In the genomic region with DNA sequence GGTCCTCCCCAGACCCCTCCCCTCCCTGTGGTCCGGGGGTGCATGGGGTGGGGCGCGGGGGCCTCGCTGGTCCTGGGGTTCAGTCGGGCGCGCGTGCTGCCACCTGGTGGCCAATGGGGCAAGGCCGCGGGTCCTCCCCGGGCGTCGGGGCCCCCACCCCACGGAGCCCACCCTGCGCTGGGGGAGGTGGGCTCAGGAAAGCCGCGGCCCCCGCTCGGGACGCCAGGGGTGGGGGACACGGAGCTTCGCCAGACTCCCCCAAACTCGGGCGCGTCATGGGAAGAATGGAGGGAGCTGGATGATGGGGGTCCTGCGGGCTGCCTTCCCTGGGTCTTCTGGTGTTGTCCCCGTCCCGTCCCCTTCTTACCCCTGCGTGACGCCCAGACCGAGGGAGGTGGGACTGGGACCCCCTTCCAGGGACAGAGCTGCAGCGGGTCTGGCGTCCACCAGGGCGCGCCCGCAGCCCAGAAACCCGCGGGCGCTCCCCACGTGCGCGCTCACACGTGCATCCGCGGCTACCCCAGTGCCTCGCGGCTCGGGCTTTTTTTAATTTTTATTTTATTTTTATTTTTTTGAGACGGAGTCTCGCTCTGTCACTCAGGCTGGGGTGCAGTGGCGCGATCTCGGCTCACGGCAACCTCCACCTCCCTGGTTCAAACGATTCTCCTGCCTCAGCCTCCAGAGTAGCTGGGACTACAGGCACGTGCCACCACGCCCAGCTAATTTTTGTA, we compare ENCODE assay signal across 8 cellular contexts. TPM values are rescaled to one million over a fixed set of nuclear protein-coding genes. Genes with fewer than 3 reads are reported as not detected.
DNase-seq lines count a peak whose midpoint lies in the region; FAIRE-seq and TF ChIP-seq lines count a peak whose summit lies in the region.

No MANE protein-coding gene starts in this region.

- H3K36me3 Mint-ChIP-seq in H9 (ENCODE audit: insufficient read depth in 1 of 3, low read depth in 3 of 3) (no peaks in the 10 kb centered on the region), MCF 10A (ENCODE audit: insufficient read depth, unreplicated experiment) (no peaks in the 10 kb centered on the region)

- H3K4me1 Mint-ChIP-seq in H9 = peaks cover 11 to 33% of the 10 kb centered on the region in 2 experiments
- H3K4me1 Mint-ChIP-seq in MCF 10A (ENCODE audit: insufficient read depth, unreplicated experiment) = peaks cover 16% of the 10 kb centered on the region

- no peaks in the 10 kb centered on the region; a peak in 1 of 5 replicates for H3K9me3 Mint-ChIP-seq in H9
- H3K9me3 Mint-ChIP-seq in MCF 10A (ENCODE audit: unreplicated experiment) = no peaks in the 10 kb centered on the region

- H3K27me3 ChIP-seq in H9 (ENCODE audit: insufficient read depth, low read length) (peaks cover 38% of the 10 kb centered on the region), keratinocyte (ENCODE audit: control insufficient read depth, extremely low read depth, insufficient read depth, low read length) (peaks cover 48% of the 10 kb centered on the region)

- no peak overlapping the region for H3K56ac ChIP-seq in H9 (ENCODE audit: insufficient read length, low read depth, low read length)

- H2AFZ ChIP-seq in H9 (ENCODE audit: low read length) (no peak overlapping the region), keratinocyte (ENCODE audit: control insufficient read depth, low read length) (peak overlapping the region; percentile 68)

- no peaks in the 10 kb centered on the region for H3K9me3 ChIP-seq in H9 (ENCODE audit: control insufficient read depth, low read depth, low read length)
- no peaks in the 10 kb centered on the region for H3K9me3 ChIP-seq in keratinocyte (ENCODE audit: control insufficient read depth, low read depth, low read length)

- H3T11ph ChIP-seq in H9 (ENCODE audit: low read length) = no peak overlapping the region

- H3K18ac ChIP-seq in H9 (ENCODE audit: insufficient read length, low read depth, low read length) = no peak overlapping the region

- no peak overlapping the region for H4K5ac ChIP-seq in H9 (ENCODE audit: insufficient read length, low read depth, low read length)

- H3K4me3 Mint-ChIP-seq in H9 (peak overlapping the region; percentile 34 to 74; a peak in 2 of 5 replicates), MCF 10A (ENCODE audit: unreplicated experiment) (peak overlapping the region; percentile 56)

- CTCF ChIA-PET in MCF 10A (lab: Yijun Ruan, JAX) = interaction anchor here (0.5 to 5.6 kb wide), 57 partner anchors 10 to 1713 kb away, joined by 3 to 129 read pairs (median 4); a partner anchor contains a TSS

- TF ChIP-seq CTCF in H9 (conservative IDR thresholded peaks at IDR 0.05) (peak; percentile 89), MCF 10A (IDR thresholded peaks at IDR 0.05; ENCODE audit: unreplicated experiment) (peak; percentile 94), keratinocyte (optimal IDR thresholded peaks at IDR 0.05 in 1 of 3, IDR thresholded peaks at IDR 0.05 in 1 of 3, conservative IDR thresholded peaks at IDR 0.05 in 1 of 3; ENCODE audit: extremely low read depth in 1 of 3, insufficient read depth in 2 of 3, low read length in 3 of 3) (peak; percentile 62 to 85 (median 82))

- DNase-seq in AG08395 (ENCODE audit: low spot score) = peak; percentile 63
- DNase-seq in H9 = peak; percentile 52
- peak; percentile 53 for DNase-seq in T-helper 9 cell
- DNase-seq in MCF 10A (ENCODE audit: unreplicated experiment) = peak; percentile 52
- no peak for DNase-seq in keratinocyte (ENCODE audit: low read depth, low spot score)
- peak; percentile 79 for DNase-seq in stimulated activated CD8-positive, alpha-beta memory T cell treated with anti-CD3 and anti-CD28 coated beads, Interleukin-4, amount 100 ng/mL, for 48 hours
- no peak for DNase-seq in cerebellar nuclear complex (lab: John Stamatoyannopoulos, UW)
- DNase-seq in foreskin melanocyte = no peak

- no CpG with 5 or more reads among the region's 57 CpGs for WGBS in H9 (ENCODE audit: extremely low coverage, insufficient read length, low lambda C conversion rate)

- H3K23me2 ChIP-seq in H9 (ENCODE audit: insufficient read length, low read depth, low read length, poor library complexity, severe bottlenecking) = peaks cover 17% of the 10 kb centered on the region

- no peak overlapping the region for H4K91ac ChIP-seq in H9 (ENCODE audit: insufficient read length, low read depth, low read length)

- intact Hi-C loops in MCF 10A (cut with micrococcal nuclease) = loop anchor here (1.0 to 2.0 kb wide), 4 partner anchors 95 to 140 kb away; a partner anchor contains a TSS

- no peak overlapping the region for H2AK5ac ChIP-seq in H9 (ENCODE audit: insufficient read length, low read length)

- no peak overlapping the region for H3K9ac ChIP-seq in H9 (ENCODE audit: extremely low read depth, insufficient read length, low read length)
- no peak overlapping the region for H3K9ac ChIP-seq in keratinocyte (ENCODE audit: control insufficient read depth, extremely low read depth, insufficient read depth, low read length)

- no peak overlapping the region for H2BK5ac ChIP-seq in H9 (ENCODE audit: insufficient read length, low read length)

- H3K4me2 ChIP-seq in H9 (ENCODE audit: insufficient read depth, insufficient read length, low read length) = peak overlapping the region; percentile 45
- H3K4me2 ChIP-seq in keratinocyte (ENCODE audit: control insufficient read depth, extremely low read depth, insufficient read depth, low read depth, low read length) = peak overlapping the region; percentile 66

- no peak overlapping the region for H4K8ac ChIP-seq in H9 (replicated peaks; ENCODE audit: insufficient read length, low read depth, low read length)

- no peak overlapping the region for H2BK120ac ChIP-seq in H9 (ENCODE audit: low read depth, low read length, poor library complexity, severe bottlenecking)

- no peaks in the 10 kb centered on the region for H3K79me1 ChIP-seq in H9 (ENCODE audit: insufficient read depth, low read depth, low read length, poor library complexity, severe bottlenecking)

- H3K27me3 Mint-ChIP-seq in H9 (ENCODE audit: low read depth) (peaks cover 90% of the 10 kb centered on the region), MCF 10A (ENCODE audit: insufficient read depth, unreplicated experiment) (peaks cover 38% of the 10 kb centered on the region)

- H3K27ac ChIP-seq in H9 (ENCODE audit: insufficient read length, low read depth, low read length) (no peak overlapping the region), keratinocyte (ENCODE audit: control insufficient read depth, insufficient read depth, low read length) (no peak overlapping the region)

- no peak for FAIRE-seq in keratinocyte (lab: Jason Lieb, UNC)

- BruUV-seq in MCF 10A (replicated peaks; lab: Mats Ljungman, UMichigan) = no TSS peak

- H3K27ac Mint-ChIP-seq in H9 (no peak overlapping the region), MCF 10A (ENCODE audit: low read depth, unreplicated experiment) (no peak overlapping the region)

- no peaks in the 10 kb centered on the region for H3K9me1 ChIP-seq in keratinocyte (ENCODE audit: control insufficient read depth, extremely low read depth, insufficient read depth, low read length)

- H2BK20ac ChIP-seq in H9 (ENCODE audit: low read depth, low read length, poor library complexity, severe bottlenecking) = no peak overlapping the region

- H3K14ac ChIP-seq in H9 (ENCODE audit: insufficient read depth, low read length) = no peak overlapping the region

- no peak overlapping the region for H2BK15ac ChIP-seq in H9 (ENCODE audit: low read depth, low read length)

- dilution Hi-C loops in keratinocyte (cut with MboI; ENCODE audit: extremely low pct_ligation_motif_present, low sequenced_read_pairs) = no loop called here

- H3K4ac ChIP-seq in H9 (ENCODE audit: low read depth, low read length) = no peak overlapping the region

- H3K79me2 ChIP-seq in H9 (ENCODE audit: insufficient read depth, low read length) = no peaks in the 10 kb centered on the region
- no peaks in the 10 kb centered on the region for H3K79me2 ChIP-seq in keratinocyte (ENCODE audit: control insufficient read depth, insufficient read depth, low read length)

- H3K4me1 ChIP-seq in H9 (ENCODE audit: insufficient read depth, low read length) (no peaks in the 10 kb centered on the region; the same call in 1 of the 2 replicates), keratinocyte (ENCODE audit: control insufficient read depth, extremely low read depth, insufficient read depth, low read length) (no peaks in the 10 kb centered on the region)

- H3K36me3 ChIP-seq in keratinocyte (ENCODE audit: control insufficient read depth in 2 of 2, extremely low read depth in 1 of 2, insufficient read depth in 2 of 2, low read length in 2 of 2) = no peaks in the 10 kb centered on the region

- POLR2A ChIA-PET in MCF 10A (lab: Yijun Ruan, JAX) = interaction anchor here (0.7 to 1.3 kb wide), 6 partner anchors 84 to 154 kb away, joined by 3 to 6 read pairs (median 3); no protein-coding TSS in a partner anchor

- H3K23ac ChIP-seq in H9 (ENCODE audit: insufficient read length, low read depth, low read length) = no peak overlapping the region

- no peak overlapping the region for H2BK12ac ChIP-seq in H9 (ENCODE audit: insufficient read length, low read depth, low read length)

- peak overlapping the region in 2 of 3 experiments; percentile 20 to 40 for H3K4me3 ChIP-seq in keratinocyte (ENCODE audit: control insufficient read depth in 2 of 3, extremely low read depth in 1 of 3, insufficient read depth in 2 of 3, low read depth in 1 of 3, low read length in 3 of 3)

- H4K20me1 ChIP-seq in H9 (ENCODE audit: control insufficient read depth, insufficient read depth, insufficient read length) (no peaks in the 10 kb centered on the region), keratinocyte (ENCODE audit: control insufficient read depth, extremely low read depth, insufficient read depth, low read length) (no peaks in the 10 kb centered on the region)

RNA-seq across cellular contexts. Expression of a gene that starts 19.8 kb away (rescaled TPM):
- 304 TPM in 2 replicates for total RNA-seq in H9 (2021)
- total RNA-seq in MCF 10A (2022) = 79.7 and 100 TPM in 2 replicates
- polyA plus RNA-seq in keratinocyte = 40.0 to 59.0 TPM (median 44.4 TPM) in 3 replicates
- polyA plus RNA-seq in keratinocyte (2011; ENCODE audit: low read depth) = 63.3 TPM
- 32.9 and 98.1 TPM in 2 replicates for polyA plus RNA-seq in keratinocyte (2011; cell fraction: cytosol; rRNA removed)
- 60.2 and 79.7 TPM in 2 replicates for polyA plus RNA-seq in keratinocyte (2011; cell fraction: nucleus; rRNA removed)
- polyA plus RNA-seq in keratinocyte (2012; ENCODE audit: low replicate concordance) = 35.5 and 85.2 TPM in 2 replicates
- 23.6 to 54.3 TPM (median 31.8 TPM) in 3 replicates for polyA minus RNA-seq in keratinocyte
- 161 TPM for polyA minus RNA-seq in keratinocyte (2011; cell fraction: cytosol; rRNA and poly(A)+ RNA removed)
- 40.1 and 47.3 TPM in 2 replicates for polyA minus RNA-seq in keratinocyte (2011; cell fraction: nucleus; rRNA and poly(A)+ RNA removed)

Comparison
In these comparisons a context has a peak if more than half of its experiments do, and no peak if none do; other contexts are left out.
1. DNase-seq: peak in AG08395 (single experiment), H9 (single experiment), T-helper 9 cell (single experiment), MCF 10A (single experiment) and stimulated activated CD8-positive, alpha-beta memory T cell treated with anti-CD3 and anti-CD28 coated beads, Interleukin-4, amount 100 ng/mL, for 48 hours (single experiment); none in keratinocyte (single experiment), cerebellar nuclear complex (0 of 2) and foreskin melanocyte (single experiment).
2. Peak in every context shown above with its lines, with median percentiles within 50 percentile points of each other: CTCF ChIP-seq.